ENCODE assay signal across 9 cellular contexts in the genomic region with DNA sequence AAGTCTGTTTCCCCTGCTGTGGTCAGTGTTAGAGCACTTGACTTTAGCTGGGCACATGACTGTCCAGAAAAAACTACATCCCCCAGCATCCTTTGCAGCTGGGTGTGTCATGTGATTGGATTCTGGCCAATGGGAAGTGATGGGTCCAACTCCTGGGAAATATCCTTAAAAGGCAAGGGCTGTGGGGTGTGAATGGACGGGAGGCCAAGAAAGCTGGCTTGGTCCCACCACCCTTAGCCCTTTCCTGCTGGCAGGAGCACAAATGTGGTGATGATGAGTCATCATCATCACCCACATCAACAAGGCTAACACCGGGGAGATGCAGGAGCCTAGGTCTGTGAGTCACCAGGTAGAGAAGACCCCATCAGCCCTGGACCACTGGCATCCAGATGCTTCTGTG.
DNase-seq lines count a peak whose midpoint lies in the region; FAIRE-seq and TF ChIP-seq lines count a peak whose summit lies in the region.
"Had no signal": no experiment of that assay in that cellular context is flagged by ENCODE, and none has a peak within 500 bp of the region (broad histone marks: within the 10 kb centered on the region; RNA-seq: fewer than 3 reads in every experiment).

No MANE protein-coding gene starts in this region.

- H3K9me3 ChIP-seq in OCI-LY7 (ENCODE audit: low read length) (no peaks in the 10 kb centered on the region), Karpas-422 (ENCODE audit: low read length) (no peaks in the 10 kb centered on the region), esophagus muscularis mucosa (peaks cover 0 to 3% (median 0%) of the 10 kb centered on the region in 4 donors)

- CTCF ChIA-PET in OCI-LY7 (lab: Charles Lee; ENCODE audit: unreplicated experiment) = no interaction called here

- intact Hi-C loops in OCI-LY7 (cut with micrococcal nuclease; ENCODE audit: unreplicated experiment) (no loop called here), esophagus muscularis mucosa (cut with DNase I) (no loop called here)

- 10% methylated on average over 2 of the region's 2 CpGs for WGBS in esophagus muscularis mucosa

- no peaks in the 10 kb centered on the region for H3K27me3 ChIP-seq in Karpas-422 (ENCODE audit: low read length)
- peaks cover 0 to 43% (median 0%) of the 10 kb centered on the region in 4 donors for H3K27me3 ChIP-seq in esophagus muscularis mucosa

- H3K9ac ChIP-seq in Karpas-422 (ENCODE audit: low read length) = no peak overlapping the region

- no peak for TF ChIP-seq EP300 in esophagus muscularis mucosa (IDR thresholded peaks at IDR 0.05)

- no peaks in the 10 kb centered on the region for H3K9me2 ChIP-seq in OCI-LY7 (ENCODE audit: insufficient read depth, low read length)
- no peaks in the 10 kb centered on the region for H3K9me2 ChIP-seq in Karpas-422 (replicated peaks; ENCODE audit: insufficient read depth, low read length)

- no peak overlapping the region for H2AFZ ChIP-seq in OCI-LY7 (ENCODE audit: low read length)
- H2AFZ ChIP-seq in Karpas-422 (ENCODE audit: low read length) = no peak overlapping the region

- H3K4me1 ChIP-seq in OCI-LY7 (ENCODE audit: insufficient read depth, low read length, poor library complexity, severe bottlenecking) (no peaks in the 10 kb centered on the region), Karpas-422 (ENCODE audit: low read length) (no peaks in the 10 kb centered on the region), esophagus muscularis mucosa (peaks cover 0 to 11% (median 3%) of the 10 kb centered on the region in 4 donors)

- H3K27ac ChIP-seq in OCI-LY7 (ENCODE audit: low read depth, low read length, poor library complexity, severe bottlenecking) = no peak overlapping the region
- H3K27ac ChIP-seq in Karpas-422 (ENCODE audit: low read length) = no peak overlapping the region
- no peak overlapping the region for H3K27ac ChIP-seq in esophagus muscularis mucosa (replicated peaks in 1 of 4)

- H3K4me3 ChIP-seq in OCI-LY7 (ENCODE audit: low read depth, low read length, poor library complexity, severe bottlenecking) (no peak overlapping the region), epithelial cell of proximal tubule (ENCODE audit: low read depth, low read length) (no peak overlapping the region), Karpas-422 (ENCODE audit: low read length) (no peak overlapping the region), esophagus muscularis mucosa (no peak overlapping the region)

- H3K4me2 ChIP-seq in OCI-LY7 (ENCODE audit: low read length) (no peak overlapping the region), Karpas-422 (ENCODE audit: low read depth, low read length, poor library complexity, severe bottlenecking) (no peak overlapping the region)

- H4K20me1 ChIP-seq in OCI-LY7 (ENCODE audit: insufficient read depth, low read length) = no peaks in the 10 kb centered on the region
- H4K20me1 ChIP-seq in Karpas-422 (ENCODE audit: insufficient read depth, low read depth, low read length) = no peaks in the 10 kb centered on the region

- TF ChIP-seq POLR2A in esophagus muscularis mucosa (IDR thresholded peaks at IDR 0.05; ENCODE audit: low read depth) = no peak

- BruUV-seq in OCI-LY7 (replicated peaks; lab: Mats Ljungman, UMichigan) = no TSS peak

- FAIRE-seq in GM18507 (lab: Jason Lieb, UNC) = peak; percentile 12

- no peaks in the 10 kb centered on the region for H3K79me2 ChIP-seq in OCI-LY7 (ENCODE audit: insufficient read depth, low read depth, low read length)
- no peaks in the 10 kb centered on the region for H3K79me2 ChIP-seq in Karpas-422 (ENCODE audit: low read length)

- no peak for TF ChIP-seq CTCF in OCI-LY7 (conservative IDR thresholded peaks at IDR 0.05; ENCODE audit: low read length)
- TF ChIP-seq CTCF in epithelial cell of proximal tubule (conservative IDR thresholded peaks at IDR 0.05; ENCODE audit: low read depth, low read length) = no peak
- no peak for TF ChIP-seq CTCF in esophagus muscularis mucosa (IDR thresholded peaks at IDR 0.05)

- POLR2A ChIA-PET in OCI-LY7 (lab: Charles Lee) = no interaction called here

- no peak for DNase-seq in GM18507 (ENCODE audit: extremely low spot score, insufficient read length, low read depth)
- peak; percentile 33 for DNase-seq in OCI-LY7 (ENCODE audit: low spot score)
- DNase-seq in epithelial cell of proximal tubule (ENCODE audit: low read depth) = peak; percentile 32
- peak; percentile 77 for DNase-seq in non-pigmented ciliary epithelial cell (ENCODE audit: low read depth)
- no peak for DNase-seq in Karpas-422
- no peak for DNase-seq in cortex of kidney (lab: John Stamatoyannopoulos, UW)
- no peak for DNase-seq in stimulated activated CD4-positive, alpha-beta T cell treated with anti-CD3 and anti-CD28 coated beads, Interleukin-12 subunit alpha, Interleukin-12 subunit beta, amount 100 ng/mL, for 4 hours
- no peak for DNase-seq in esophagus muscularis mucosa (ENCODE audit: extremely low spot score)
- DNase-seq: activated B cell treated with CpG ODN at 0.5 μM for 24 hours had no signal

- H3K36me3 ChIP-seq in OCI-LY7 (ENCODE audit: insufficient read depth, low read length) = no peaks in the 10 kb centered on the region
- no peaks in the 10 kb centered on the region for H3K36me3 ChIP-seq in Karpas-422 (ENCODE audit: insufficient read depth, low read length)
- no peaks in the 10 kb centered on the region for H3K36me3 ChIP-seq in esophagus muscularis mucosa

Comparison
In these comparisons a context has a peak if more than half of its experiments do, and no peak if none do; other contexts are left out.
1. DNase-seq: peak in OCI-LY7 (single experiment), epithelial cell of proximal tubule (single experiment) and non-pigmented ciliary epithelial cell (single experiment); none in GM18507 (single experiment), Karpas-422 (single experiment), cortex of kidney (single experiment), stimulated activated CD4-positive, alpha-beta T cell treated with anti-CD3 and anti-CD28 coated beads, Interleukin-12 subunit alpha, Interleukin-12 subunit beta, amount 100 ng/mL, for 4 hours (single experiment) and esophagus muscularis mucosa (single experiment).